In the genomic region with DNA sequence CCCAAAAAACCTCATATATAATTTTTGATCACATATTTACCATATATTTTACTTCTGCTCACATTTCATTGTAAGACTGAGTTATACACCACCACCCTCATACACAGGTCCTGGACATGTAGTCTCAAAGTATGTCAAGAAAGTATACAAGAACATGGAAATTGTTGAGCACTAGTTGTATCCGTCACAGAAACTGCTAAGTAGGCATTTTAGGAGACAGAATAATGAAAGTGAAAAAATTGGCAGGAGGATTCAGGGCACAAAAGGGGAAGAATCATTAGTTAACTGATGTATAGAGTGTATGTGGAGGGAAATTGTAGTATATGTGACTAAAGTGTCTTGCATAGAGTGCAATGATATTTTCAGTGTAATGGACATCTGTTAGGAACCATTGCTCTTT, we compare ENCODE assay signal across 8 cellular contexts.
"Had no signal": no experiment of that assay in that cellular context is flagged by ENCODE, and none has a peak within 500 bp of the region (broad histone marks: within the 10 kb centered on the region; RNA-seq: fewer than 3 reads in every experiment).

No MANE protein-coding gene starts in this region.

- H3K27ac Mint-ChIP-seq: GM23338, HFFc6, IgD-negative memory B cell had no signal

- H3K4me3 Mint-ChIP-seq: GM23338, HFFc6, IgD-negative memory B cell had no signal

- DNase-seq: H7, HFFc6, KG1 had no signal

- H3K27me3 Mint-ChIP-seq: IgD-negative memory B cell had no signal

- H3K4me1 Mint-ChIP-seq: GM23338, IgD-negative memory B cell had no signal

- H3K4me1 ChIP-seq: HAP-1 had no signal

- H3K36me3 Mint-ChIP-seq: IgD-negative memory B cell had no signal

- H3K36me3 ChIP-seq: HAP-1 had no signal

- H2AFZ ChIP-seq: GM23338 had no signal

- H3K9me3 ChIP-seq: HAP-1 had no signal

- H3K27ac ChIP-seq: HL-60 had no signal

- H3K4me3 ChIP-seq: GM23338, HAP-1 had no signal

- H3K4me2 ChIP-seq: GM23338 had no signal

- ATAC-seq: GM23338, HCT116 had no signal
